In genomic region chr5:159915913-159916840, GRCh38 we compare ENCODE assay signal across 8 cellular contexts. TPM values are rescaled to one million over a fixed set of nuclear protein-coding genes. Genes with fewer than 3 reads are reported as not detected.
A peak's percentile ranks its signal among the peaks of the same experiment; 100 is the strongest.
DNase-seq lines count a peak whose midpoint lies in the region; ATAC-seq and FAIRE-seq lines count a peak whose summit lies in the region.

TSS of gene ADRA1B (plus strand) at chr5:159916482. CDS start at chr5:159916906, 424 bp downstream.

- H3K36me3 Mint-ChIP-seq in memory B cell, result no peaks in the 10 kb centered on the region

- no peaks in the 10 kb centered on the region for H3K79me2 ChIP-seq in ACC112 (ENCODE audit: control insufficient read depth, insufficient read depth, low read length, unreplicated experiment)

- no peaks in the 10 kb centered on the region for H3K9me3 ChIP-seq in ectodermal cell (ENCODE audit: control insufficient read depth, low read length)

- peak within 1 kb of the TSS; percentile 22 for H3K27ac Mint-ChIP-seq in memory B cell

- peaks cover 58% of the 10 kb centered on the region for H3K4me1 ChIP-seq in ACC112 (ENCODE audit: control insufficient read depth, insufficient read depth, low read length, unreplicated experiment)
- no peaks in the 10 kb centered on the region for H3K4me1 ChIP-seq in ectodermal cell (ENCODE audit: control insufficient read depth, insufficient read depth, low read length)

- peak within 1 kb of the TSS; percentile 69 for H3K4me3 ChIP-seq in ACC112 (ENCODE audit: low read depth, low read length)
- peak within 1 kb of the TSS; percentile 38 for H3K4me3 ChIP-seq in ectodermal cell (ENCODE audit: insufficient read depth, low read depth, low read length)

- H3K4me3 Mint-ChIP-seq in memory B cell, result peak within 1 kb of the TSS; percentile 77

- no peaks in the 10 kb centered on the region for H3K27me3 ChIP-seq in ACC112 (ENCODE audit: insufficient read depth, low read length)
- peaks cover 39% of the 10 kb centered on the region for H3K27me3 ChIP-seq in ectodermal cell (ENCODE audit: control insufficient read depth, insufficient read depth, low read length, poor library complexity, severe bottlenecking)

- no peak for FAIRE-seq in GM18507 (lab: Jason Lieb, UNC)

- H3K27ac ChIP-seq in ACC112 (ENCODE audit: low read depth, low read length), result no peak within 1 kb of the TSS
- no peak within 1 kb of the TSS for H3K27ac ChIP-seq in ectodermal cell (ENCODE audit: insufficient read depth, low read depth, low read length, poor library complexity, severe bottlenecking)

- WGBS in ectodermal cell, 2 experiments, result 1 to 2% methylated on average over 81 of the region's 81 CpGs

- H2AFZ ChIP-seq in ACC112 (ENCODE audit: low read length, unreplicated experiment), result peak within 1 kb of the TSS; percentile 51

- peak; percentile 28 for DNase-seq in GM18507 (ENCODE audit: extremely low spot score, insufficient read length, low read depth)
- DNase-seq in M059J (ENCODE audit: low read depth), result peak; percentile 63
- peak; percentile 21 to 26 for DNase-seq in activated CD4-positive, alpha-beta T cell treated with anti-CD3 and anti-CD28 coated beads, Interleukin-2, amount 50 U/mL, for 4 hours
- DNase-seq in memory B cell (ENCODE audit: low spot score in 2 of 2), result peak; percentile 64
- peak; percentile 19 for DNase-seq in stimulated activated CD8-positive, alpha-beta memory T cell treated with anti-CD3 and anti-CD28 coated beads, Interleukin-15, amount 100 ng/mL, for 24 hours (ENCODE audit: low read depth)
- no peak for DNase-seq in NCI-H2107 (lab: John Stamatoyannopoulos, UW)

- H3K4me1 Mint-ChIP-seq in memory B cell, result peaks cover 6% of the 10 kb centered on the region

- peak; percentile 95 for ATAC-seq in memory B cell (ENCODE audit: low read depth)

- H3K36me3 ChIP-seq in ACC112 (ENCODE audit: insufficient read depth, low read length), result no peaks in the 10 kb centered on the region
- no peaks in the 10 kb centered on the region for H3K36me3 ChIP-seq in ectodermal cell (ENCODE audit: control insufficient read depth, insufficient read depth, low read length)

- H3K9me3 Mint-ChIP-seq in memory B cell, result no peaks in the 10 kb centered on the region

- peaks cover 20% of the 10 kb centered on the region for H3K27me3 Mint-ChIP-seq in memory B cell

RNA-seq across cellular contexts. Expression of gene ADRA1B, which starts in this region (rescaled TPM):
- 1.4 and 1.8 TPM in 2 replicates for total RNA-seq in M059J (2014; rRNA removed; shearing (Covaris generic))
- not detected for polyA plus RNA-seq in ectodermal cell (2013, experiment 1 of 4)
- 0.20 TPM for polyA plus RNA-seq in ectodermal cell (2013, experiment 2 of 4)
- not detected for polyA plus RNA-seq in ectodermal cell (2013, experiment 3 of 4)
- 0.41 TPM for polyA plus RNA-seq in ectodermal cell (2013, experiment 4 of 4)
